ENCODE assay signal across 12 cellular contexts in the genomic region with DNA sequence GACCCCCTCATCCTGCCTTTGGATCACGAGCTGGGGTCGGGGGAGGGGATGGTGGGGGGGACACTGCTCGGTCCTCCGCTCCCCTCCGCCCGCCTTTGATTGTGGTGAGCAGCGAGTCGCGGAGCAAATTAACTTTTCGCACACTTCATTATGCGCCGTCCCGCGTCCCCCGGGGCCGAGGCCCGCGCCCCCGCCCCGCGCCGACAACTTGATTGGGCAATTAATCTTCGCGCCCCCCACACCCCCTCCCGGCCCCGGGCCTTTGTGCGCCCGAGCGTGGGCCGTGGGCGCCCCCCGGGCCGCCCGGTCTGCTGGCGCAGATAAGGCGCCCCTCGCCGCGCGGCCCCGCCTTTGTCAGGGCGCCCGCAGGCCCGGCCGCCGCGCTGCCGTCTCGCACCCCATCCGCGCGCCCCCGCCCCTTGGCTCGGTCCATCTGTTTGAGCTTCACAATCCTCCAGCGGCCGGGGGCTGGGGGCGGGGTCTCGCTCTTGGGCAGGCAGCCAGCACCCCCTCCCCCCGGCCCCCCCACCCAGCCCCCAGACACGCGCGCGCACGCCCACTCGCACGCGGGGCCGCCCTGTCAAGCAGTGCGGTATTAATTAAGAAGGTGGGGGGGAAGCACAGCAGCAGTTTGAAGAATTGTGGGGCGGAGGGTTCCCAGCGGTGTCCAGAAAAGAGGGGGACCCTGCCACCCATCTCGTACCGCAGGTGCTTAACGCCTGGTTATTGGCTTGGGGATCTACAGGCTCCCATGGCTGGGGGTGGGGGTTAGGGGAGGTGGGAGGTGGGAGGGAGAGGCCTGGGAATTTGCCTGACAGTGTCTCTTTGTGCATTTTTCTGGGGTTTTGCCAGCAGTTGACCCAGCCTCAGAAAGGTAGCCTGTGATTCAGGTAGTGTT. TPM values are rescaled to one million over a fixed set of nuclear protein-coding genes. Genes with fewer than 3 reads are reported as not detected.
DNase-seq lines count a peak whose midpoint lies in the region; ATAC-seq, FAIRE-seq and TF ChIP-seq lines count a peak whose summit lies in the region.
"Had no signal": no experiment of that assay in that cellular context is flagged by ENCODE, and none has a peak within 500 bp of the region (broad histone marks: within the 10 kb centered on the region; RNA-seq: fewer than 3 reads in every experiment).

No MANE protein-coding gene starts in this region.

- H3K36me3 ChIP-seq in H7 (replicated peaks; ENCODE audit: control insufficient read depth, insufficient read depth, low read length) (no peaks in the 10 kb centered on the region), right atrium auricular region (no peaks in the 10 kb centered on the region), parathyroid adenoma (ENCODE audit: control insufficient read depth, insufficient read depth, low read length) (no peaks in the 10 kb centered on the region), kidney (ENCODE audit: control insufficient read depth in 1 of 2, insufficient read depth in 2 of 2, low read length in 2 of 2) (no peaks in the 10 kb centered on the region)
- H3K36me3 ChIP-seq: thyroid gland had no signal

- H3K9me3 Mint-ChIP-seq in natural killer cell, result no peaks in the 10 kb centered on the region

- DNase-seq in H7 (peak; percentile 87), NCI-H2171 treated with DMSO at 0.1 percent for 48 hours (lab: John Stamatoyannopoulos, UW) (peak; percentile 82), right atrium auricular region (ENCODE audit: low spot score) (no peak), NCI-H187 (lab: John Stamatoyannopoulos, UW) (no peak), kidney (no peak), natural killer cell (no peak)
- DNase-seq: CD8-positive, alpha-beta T cell; MV-4-11; SW 1271 had no signal

- H3K4me1 Mint-ChIP-seq in natural killer cell, result no peaks in the 10 kb centered on the region

- intact Hi-C loops in kidney (cut with DNase I) (no loop called here), natural killer cell (cut with micrococcal nuclease) (no loop called here)

- H3K9me3 ChIP-seq in right atrium auricular region (peaks cover 0 to 24% of the 10 kb centered on the region in 2 donors), parathyroid adenoma (ENCODE audit: control insufficient read depth, low read length) (no peaks in the 10 kb centered on the region), kidney (ENCODE audit: control insufficient read depth in 1 of 2, low read length in 2 of 2) (peaks cover 2 to 9% of the 10 kb centered on the region in 2 donors)
- H3K9me3 ChIP-seq: thyroid gland had no signal

- FAIRE-seq in kidney (lab: Jason Lieb, UNC), result no peak

- ATAC-seq in HG02981 (IDR thresholded peaks at IDR 0.05; ENCODE audit: unreplicated experiment) (no peak), natural killer cell (no peak)
- ATAC-seq: CD8-positive, alpha-beta T cell had no signal

- H3K4me1 ChIP-seq in right atrium auricular region (peaks cover 0 to 13% of the 10 kb centered on the region in 2 donors), parathyroid adenoma (peaks cover 2% of the 10 kb centered on the region), kidney (ENCODE audit: control insufficient read depth in 1 of 2, insufficient read depth in 1 of 2, low read depth in 1 of 2, low read length in 2 of 2) (no peaks in the 10 kb centered on the region)

- peak overlapping the region; percentile 46 for H3K4me3 ChIP-seq in H7 (ENCODE audit: insufficient read depth, low read depth, low read length)
- H3K4me3 ChIP-seq in right atrium auricular region, result peak overlapping the region; percentile 9 to 40
- no peak overlapping the region for H3K4me3 ChIP-seq in parathyroid adenoma (ENCODE audit: low read depth, low read length)
- no peak overlapping the region for H3K4me3 ChIP-seq in kidney (ENCODE audit: low read length in 2 of 2)
- H3K4me3 ChIP-seq: thyroid gland had no signal

- H3K4me2 ChIP-seq in parathyroid adenoma (ENCODE audit: low read length), result peak overlapping the region; percentile 18

- H3K27me3 ChIP-seq in H7 (ENCODE audit: control insufficient read depth, insufficient read depth, low read length), result peaks cover 12% of the 10 kb centered on the region
- no peaks in the 10 kb centered on the region for H3K27me3 ChIP-seq in right atrium auricular region
- H3K27me3 ChIP-seq in parathyroid adenoma (ENCODE audit: control insufficient read depth, insufficient read depth, low read length), result no peaks in the 10 kb centered on the region
- H3K27me3 ChIP-seq: thyroid gland had no signal

- H3K27me3 Mint-ChIP-seq in natural killer cell (ENCODE audit: low read depth in 2 of 2), result peaks cover 29 to 48% of the 10 kb centered on the region in 2 donors

- H3K27ac Mint-ChIP-seq in natural killer cell, result no peak overlapping the region
- H3K27ac Mint-ChIP-seq: CD8-positive, alpha-beta T cell had no signal

- no peak overlapping the region for H3K9ac ChIP-seq in parathyroid adenoma
- no peak overlapping the region for H3K9ac ChIP-seq in kidney (ENCODE audit: low read length in 2 of 2)

- H3K79me2 ChIP-seq in parathyroid adenoma, result no peaks in the 10 kb centered on the region

- H2AFZ ChIP-seq in parathyroid adenoma, result peak overlapping the region; percentile 85

- no peaks in the 10 kb centered on the region for H3K36me3 Mint-ChIP-seq in natural killer cell
- H3K36me3 Mint-ChIP-seq: CD8-positive, alpha-beta T cell had no signal

- H3K27ac ChIP-seq in right atrium auricular region (no peak overlapping the region), parathyroid adenoma (no peak overlapping the region), kidney (ENCODE audit: low read depth in 2 of 2, low read length in 2 of 2) (no peak overlapping the region)
- H3K27ac ChIP-seq: thyroid gland had no signal

- no peak overlapping the region for H3K4me3 Mint-ChIP-seq in natural killer cell

- no peak for TF ChIP-seq CTCF in right atrium auricular region (IDR thresholded peaks at IDR 0.05)
- no peak for TF ChIP-seq CTCF in parathyroid adenoma (IDR thresholded peaks at IDR 0.05)
- no peak for TF ChIP-seq CTCF in kidney (IDR thresholded peaks at IDR 0.05; ENCODE audit: borderline replicate concordance, extremely low read depth, insufficient read depth)
- no peak for TF ChIP-seq CTCF in natural killer cell (IDR thresholded peaks at IDR 0.05)

RNA-seq across cellular contexts. Expression of gene SCRT2, which starts 34.5 kb away (rescaled TPM):
- 0.03 TPM in 1 of 2 replicates, not detected in the other for total RNA-seq in H7 (2014; rRNA removed; shearing (Covaris generic))
- total RNA-seq in right atrium auricular region (not detected), kidney (not detected), natural killer cell (not detected)
- polyA plus RNA-seq in kidney (ENCODE audit: insufficient read depth, low read depth, low replicate concordance), result not detected
- total RNA-seq: CD8-positive, alpha-beta T cell; thyroid gland had no signal

RNA-seq across cellular contexts. Expression of gene SRXN1, which starts 57.1 kb away (rescaled TPM):
- total RNA-seq in H7 (2014; rRNA removed; shearing (Covaris generic)), result 27.3 and 34.7 TPM in 2 replicates
- 10 to 100 TPM; 41.8 to 65.4 TPM for total RNA-seq in right atrium auricular region
- 17.4 TPM for total RNA-seq in kidney
- polyA plus RNA-seq in kidney (ENCODE audit: insufficient read depth, low read depth, low replicate concordance), result 51.1 TPM
- 10 to 100 TPM in 2 of 3 donors, 1 to 10 TPM in 1; 9.1 to 16.7 (median 11.6) TPM for total RNA-seq in natural killer cell

RNA-seq across cellular contexts. Expression of gene SLC52A3, which starts 58.2 kb away (rescaled TPM):
- 33.8 and 49.4 TPM in 2 replicates for total RNA-seq in H7 (2014; rRNA removed; shearing (Covaris generic))
- total RNA-seq in right atrium auricular region (1 to 10 TPM; 1.3 to 2.6 TPM), kidney (10.9 TPM), natural killer cell (not detected)
- polyA plus RNA-seq in kidney (ENCODE audit: insufficient read depth, low read depth, low replicate concordance), result 11.4 TPM
- total RNA-seq: CD8-positive, alpha-beta T cell had no signal

Comparison
In these comparisons a context has a peak if more than half of its experiments do, and no peak if none do; other contexts are left out.
1. DNase-seq: peak in H7 (single experiment) and NCI-H2171 treated with DMSO at 0.1 percent for 48 hours (single experiment); none in right atrium auricular region (single experiment), NCI-H187 (0 of 2), kidney (single experiment) and natural killer cell (single experiment).
2. H3K4me3 ChIP-seq: peak in H7 (single experiment) and right atrium auricular region (2 of 2); none in parathyroid adenoma (single experiment) and kidney (0 of 2).